Comparison of ENCODE assay signal across 8 cellular contexts in genomic region chr5:34657550-34657921, GRCh38. TPM values are rescaled to one million over a fixed set of nuclear protein-coding genes. Genes with fewer than 3 reads are reported as not detected.
A peak's percentile ranks its signal among the peaks of the same experiment; 100 is the strongest.
DNase-seq lines count a peak whose midpoint lies in the region; ATAC-seq and TF ChIP-seq lines count a peak whose summit lies in the region.

No MANE protein-coding gene starts in this region.

- H3K27me3 ChIP-seq in ascending aorta (no peaks in the 10 kb centered on the region), iPS-20b (ENCODE audit: insufficient read depth, low read length) (no peaks in the 10 kb centered on the region), spleen (replicated peaks in 1 of 7) (peaks cover 0 to 56% (median 18%) of the 10 kb centered on the region in 7 donors)

- DNase-seq in AG10803 (ENCODE audit: low read depth) (peak; percentile 63), HK-2 (ENCODE audit: unreplicated experiment) (peak; percentile 52), ascending aorta (ENCODE audit: low spot score in 2 of 2) (no peak), spleen (no peak), NCI-H774 (lab: John Stamatoyannopoulos, UW) (no peak), AG08396 (ENCODE audit: low spot score) (no peak)

- peak overlapping the region; percentile 78; the same call in 1 of the 2 replicates for H3K9ac ChIP-seq in iPS-20b (ENCODE audit: low read depth, low read length)

- peak overlapping the region; percentile 88 for H3K4me3 ChIP-seq in AG10803 (ENCODE audit: low read length)
- H3K4me3 ChIP-seq in ascending aorta, result peak overlapping the region; percentile 84 to 94
- peak overlapping the region; percentile 84 for H3K4me3 ChIP-seq in iPS-20b (ENCODE audit: low read length)
- H3K4me3 ChIP-seq in spleen, result peak overlapping the region; percentile 51 to 87 (median 66)

- H3K27ac ChIP-seq in ascending aorta, result peak overlapping the region; percentile 96 to 99
- no peak overlapping the region for H3K27ac ChIP-seq in iPS-20b (ENCODE audit: low read length)
- peak overlapping the region; percentile 84 to 97 (median 94) for H3K27ac ChIP-seq in spleen

- H3K36me3 ChIP-seq in ascending aorta (no peaks in the 10 kb centered on the region), iPS-20b (ENCODE audit: insufficient read depth, low read depth, low read length) (peaks cover 22% of the 10 kb centered on the region), spleen (no peaks in the 10 kb centered on the region)

- intact Hi-C loops in ascending aorta (cut with DNase I) (loop anchor here (2.0 to 5.0 kb wide), 6 partner anchors 50 to 260 kb away; partner anchors contain the start of genes BRIX1, RAD1 and TTC23L), spleen (cut with DNase I; ENCODE audit: low total_unique reads) (loop anchor here (10.0 kb wide), 1 partner anchor 133 kb away; no protein-coding TSS in a partner anchor)

- H3K9me3 ChIP-seq in ascending aorta (no peaks in the 10 kb centered on the region), iPS-20b (ENCODE audit: insufficient read depth, low read depth, low read length) (no peaks in the 10 kb centered on the region), spleen (no peaks in the 10 kb centered on the region)

- 6 to 13% (median 8%) methylated on average over 16 to 20 of the region's 20 CpGs for WGBS in spleen, 5 donors

- no peak for ATAC-seq in HG02885 (IDR thresholded peaks at IDR 0.05; ENCODE audit: poor library complexity, unreplicated experiment)

- no peak for TF ChIP-seq CTCF in AG10803 (conservative IDR thresholded peaks at IDR 0.05; ENCODE audit: low read length)
- no peak for TF ChIP-seq CTCF in ascending aorta (IDR thresholded peaks at IDR 0.05)
- TF ChIP-seq CTCF in spleen (IDR thresholded peaks at IDR 0.05 in 8 of 11, conservative IDR thresholded peaks at IDR 0.05 in 3 of 11), result no peak

- H3K4me1 ChIP-seq in ascending aorta, result peaks cover 8 to 24% of the 10 kb centered on the region in 2 donors
- peaks cover 18% of the 10 kb centered on the region; the same call in 1 of the 2 replicates for H3K4me1 ChIP-seq in iPS-20b (ENCODE audit: insufficient read depth, low read length)
- peaks cover 4 to 60% (median 22%) of the 10 kb centered on the region in 6 donors for H3K4me1 ChIP-seq in spleen

- no peak for TF ChIP-seq POLR2A in spleen (IDR thresholded peaks at IDR 0.05)

RNA-seq across cellular contexts. Expression of gene RAI14, which starts 1.4 kb away (rescaled TPM):
- total RNA-seq in ascending aorta, result 134 TPM
- total RNA-seq in spleen, result 100 to 1,000 TPM in 6 of 7 donors, 10 to 100 TPM in 1; 88.9 to 217 (median 135) TPM
- 10 to 100 TPM; 14.2 to 36.3 (median 18.3) TPM for polyA plus RNA-seq in spleen

Comparison
In these comparisons a context has a peak if more than half of its experiments do, and no peak if none do; other contexts are left out.
1. DNase-seq: peak in AG10803 (single experiment) and HK-2 (single experiment); none in ascending aorta (0 of 2), spleen (single experiment), NCI-H774 (single experiment) and AG08396 (single experiment).
2. Peak in every context shown above with its lines, with median percentiles within 50 percentile points of each other: H3K4me3 ChIP-seq.